17 cellular contexts compared by ENCODE assay signal in the genomic region with DNA sequence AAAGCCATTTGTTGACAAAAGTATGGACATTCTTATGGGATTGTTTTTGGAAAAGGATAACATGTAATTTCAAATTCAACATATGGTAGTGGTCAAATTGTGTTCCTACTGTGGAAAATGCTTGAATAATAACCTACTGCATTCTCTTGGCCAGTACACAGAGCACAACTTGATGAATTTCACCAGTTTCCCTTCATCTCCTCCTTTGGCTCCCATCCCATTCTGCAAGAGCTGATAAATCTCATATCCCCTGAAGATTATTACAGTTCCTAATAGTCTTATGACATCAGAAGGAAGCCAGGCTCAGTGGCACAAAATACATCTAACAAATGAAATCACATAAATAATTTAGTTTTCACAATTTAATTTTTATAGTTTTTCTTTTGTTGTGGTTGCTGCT.
"Had no signal": no experiment of that assay in that cellular context is flagged by ENCODE, and none has a peak within 500 bp of the region (broad histone marks: within the 10 kb centered on the region; RNA-seq: fewer than 3 reads in every experiment).

No MANE protein-coding gene starts in this region.

- H3K4me1 ChIP-seq: gastroesophageal sphincter, lower lobe of right lung had no signal

- FAIRE-seq: small intestine had no signal

- H3K27me3 ChIP-seq: gastroesophageal sphincter, neutrophil had no signal

- H3K27ac ChIP-seq: coronary artery, gastroesophageal sphincter, lower lobe of right lung, neutrophil had no signal

- DNase-seq: effector CD4-positive, alpha-beta T cell; endodermal cell; foreskin fibroblast; glutamatergic neuron; lower lobe of right lung; midbrain; naive B cell; nephron progenitor cell; posterior cingulate gyrus; small intestine; stimulated activated CD4-positive, alpha-beta T cell treated with anti-CD3 and anti-CD28 coated beads, Interleukin-12 subunit alpha, Interleukin-12 subunit beta, amount 100 ng/mL, for 4 hours; stimulated activated naive CD4-positive, alpha-beta T cell treated with Interleukin-2 at 50 U/mL for 16 hours; trophoblast cell had no signal

- ATAC-seq: gastroesophageal sphincter, left lobe of liver, lower lobe of right lung had no signal

- H3K9me3 ChIP-seq: gastroesophageal sphincter, lower lobe of right lung, neutrophil had no signal

- H3K4me3 ChIP-seq: coronary artery, gastroesophageal sphincter, lower lobe of right lung had no signal

- H3K36me3 ChIP-seq: gastroesophageal sphincter, lower lobe of right lung, neutrophil had no signal
